In genomic region chr2:231613054-231613654, GRCh38 we compare ENCODE assay signal across 8 cellular contexts. TPM values are rescaled to one million over a fixed set of nuclear protein-coding genes. Genes with fewer than 3 reads are reported as not detected.
A peak's percentile ranks its signal among the peaks of the same experiment; 100 is the strongest.
DNase-seq lines count a peak whose midpoint lies in the region; ATAC-seq and TF ChIP-seq lines count a peak whose summit lies in the region.

No MANE protein-coding gene starts in this region.

- no peak for ATAC-seq in stimulated activated naive CD8-positive, alpha-beta T cell treated with anti-CD3 and anti-CD28 coated beads, Interleukin-15, Interleukin-2, amounts not matched to agents 100 U/mL and 50 U/mL, for 24 hours
- ATAC-seq in HG02840 (IDR thresholded peaks at IDR 0.05; ENCODE audit: low FRiP score, unreplicated experiment): no peak

- H3K27me3 ChIP-seq in HL-60 (ENCODE audit: insufficient read depth, poor library complexity, severe bottlenecking): no peaks in the 10 kb centered on the region
- no peaks in the 10 kb centered on the region for H3K27me3 ChIP-seq in iPS-20b (ENCODE audit: insufficient read depth, low read length)

- peak overlapping the region; percentile 98; the same call in 1 of the 2 replicates for H3K9ac ChIP-seq in iPS-20b (ENCODE audit: low read depth, low read length)

- no peaks in the 10 kb centered on the region for H3K36me3 Mint-ChIP-seq in activated naive CD8-positive, alpha-beta T cell treated with anti-CD3 and anti-CD28 coated beads for 36 hours

- no peak overlapping the region for H3K4me3 ChIP-seq in HL-60 (replicated peaks; ENCODE audit: insufficient read depth, low read length)
- peak overlapping the region; percentile 71; the same call in 1 of the 2 replicates for H3K4me3 ChIP-seq in iPS-20b (ENCODE audit: low read length)

- TF ChIP-seq CTCF in HL-60 (IDR thresholded peaks at IDR 0.05; ENCODE audit: insufficient read depth, low read length): no peak

- no peaks in the 10 kb centered on the region for H3K9me3 ChIP-seq in iPS-20b (ENCODE audit: insufficient read depth, low read depth, low read length)

- no peaks in the 10 kb centered on the region for H3K9me3 Mint-ChIP-seq in activated naive CD8-positive, alpha-beta T cell treated with anti-CD3 and anti-CD28 coated beads for 36 hours

- H3K27ac ChIP-seq in HL-60 (replicated peaks): peak overlapping the region; percentile 96
- H3K27ac ChIP-seq in iPS-20b (ENCODE audit: low read length): peak overlapping the region; percentile 94

- peak overlapping the region; percentile 86 for H3K4me3 Mint-ChIP-seq in activated naive CD8-positive, alpha-beta T cell treated with anti-CD3 and anti-CD28 coated beads for 36 hours

- H3K36me3 ChIP-seq in iPS-20b (ENCODE audit: insufficient read depth, low read depth, low read length): no peaks in the 10 kb centered on the region

- H3K27ac Mint-ChIP-seq in activated naive CD8-positive, alpha-beta T cell treated with anti-CD3 and anti-CD28 coated beads for 36 hours: peak overlapping the region; percentile 98

- H3K27me3 Mint-ChIP-seq in activated naive CD8-positive, alpha-beta T cell treated with anti-CD3 and anti-CD28 coated beads for 36 hours: no peaks in the 10 kb centered on the region

- peaks cover 40% of the 10 kb centered on the region for H3K4me1 Mint-ChIP-seq in activated naive CD8-positive, alpha-beta T cell treated with anti-CD3 and anti-CD28 coated beads for 36 hours

- H3K4me1 ChIP-seq in iPS-20b (ENCODE audit: insufficient read depth, low read length): peaks cover 28% of the 10 kb centered on the region

- DNase-seq in NCI-H345 (lab: John Stamatoyannopoulos, UW) (peak; percentile 46), NCI-H345 treated with DMSO at 0.1 percent for 48 hours (lab: John Stamatoyannopoulos, UW; ENCODE audit: unreplicated experiment) (no peak), HL-60 (ENCODE audit: low read depth in 1 of 2, low spot score in 1 of 2) (no peak), ureter (ENCODE audit: low spot score) (no peak)
- no peak for DNase-seq in activated naive CD8-positive, alpha-beta T cell treated with anti-CD3 and anti-CD28 coated beads for 36 hours
- DNase-seq in stimulated activated naive CD8-positive, alpha-beta T cell treated with anti-CD3 and anti-CD28 coated beads, Interleukin-15, Interleukin-2, amounts not matched to agents 100 U/mL and 50 U/mL, for 24 hours: peak; percentile 45

RNA-seq across cellular contexts. Expression of gene TEX44, which starts 20.5 kb away (rescaled TPM):
- not detected for total RNA-seq in activated naive CD8-positive, alpha-beta T cell treated with anti-CD3 and anti-CD28 coated beads for 36 hours
- total RNA-seq in ureter: not detected

Comparison
In these comparisons a context has a peak if more than half of its experiments do, and no peak if none do; other contexts are left out.
1. DNase-seq: peak in NCI-H345 (single experiment) and stimulated activated naive CD8-positive, alpha-beta T cell treated with anti-CD3 and anti-CD28 coated beads, Interleukin-15, Interleukin-2, amounts not matched to agents 100 U/mL and 50 U/mL, for 24 hours (single experiment); none in NCI-H345 treated with DMSO at 0.1 percent for 48 hours (single experiment), HL-60 (0 of 2), activated naive CD8-positive, alpha-beta T cell treated with anti-CD3 and anti-CD28 coated beads for 36 hours (single experiment) and ureter (single experiment).